In genomic region chr19:55156202-55157063, GRCh38 we compare ENCODE assay signal across 10 cellular contexts. TPM values are rescaled to one million over a fixed set of nuclear protein-coding genes. Genes with fewer than 3 reads are reported as not detected.
DNase-seq lines count a peak whose midpoint lies in the region; ATAC-seq and TF ChIP-seq lines count a peak whose summit lies in the region.
"Had no signal": no experiment of that assay in that cellular context is flagged by ENCODE, and none has a peak within 500 bp of the region (broad histone marks: within the 10 kb centered on the region; RNA-seq: fewer than 3 reads in every experiment).

No MANE protein-coding gene starts in this region.

- peaks cover 0 to 7% (median 0%) of the 10 kb centered on the region in 11 donors for H3K9me3 ChIP-seq in heart right ventricle
- no peaks in the 10 kb centered on the region for H3K9me3 ChIP-seq in smooth muscle cell (replicated peaks; ENCODE audit: low read depth)

- H3K4me3 ChIP-seq in heart right ventricle (peak overlapping the region; percentile 26 to 78 (median 64)), smooth muscle cell (peak overlapping the region; percentile 37)

- H3K9me3 Mint-ChIP-seq in activated CD8-positive, alpha-beta T cell treated with anti-CD3 and anti-CD28 coated beads for 36 hours = peaks cover 8% of the 10 kb centered on the region

- no peak for TF ChIP-seq CTCF in activated CD8-positive, alpha-beta T cell treated with anti-CD3 and anti-CD28 coated beads for 36 hours (IDR thresholded peaks at IDR 0.05)
- no peak for TF ChIP-seq CTCF in heart right ventricle (IDR thresholded peaks at IDR 0.05)
- TF ChIP-seq CTCF in smooth muscle cell (IDR thresholded peaks at IDR 0.05; ENCODE audit: borderline replicate concordance, insufficient read depth, poor library complexity, severe bottlenecking) = no peak
- no peak for TF ChIP-seq CTCF in omental fat pad (IDR thresholded peaks at IDR 0.05)

- peaks cover 0 to 48% (median 15%) of the 10 kb centered on the region in 9 donors for H3K4me1 ChIP-seq in heart right ventricle
- no peaks in the 10 kb centered on the region for H3K4me1 ChIP-seq in smooth muscle cell (ENCODE audit: low read depth)

- peaks cover 0 to 49% (median 32%) of the 10 kb centered on the region in 7 donors for H3K27me3 ChIP-seq in heart right ventricle
- peaks cover 19% of the 10 kb centered on the region for H3K27me3 ChIP-seq in smooth muscle cell (ENCODE audit: low read depth)

- peaks cover 0 to 56% (median 0%) of the 10 kb centered on the region in 9 donors for H3K36me3 ChIP-seq in heart right ventricle
- no peaks in the 10 kb centered on the region for H3K36me3 ChIP-seq in smooth muscle cell (ENCODE audit: low read depth)

- H3K79me2 ChIP-seq in smooth muscle cell (ENCODE audit: low read depth) = no peaks in the 10 kb centered on the region

- H2AFZ ChIP-seq in smooth muscle cell (ENCODE audit: low read depth) = no peak overlapping the region

- H3K36me3 Mint-ChIP-seq in activated CD8-positive, alpha-beta T cell treated with anti-CD3 and anti-CD28 coated beads for 36 hours (ENCODE audit: low read depth) = no peaks in the 10 kb centered on the region

- DNase-seq in ELF-1 (ENCODE audit: low read depth, low spot score) (peak; percentile 97), NCI-H1417 treated with DMSO at 0.1 percent for 48 hours (lab: John Stamatoyannopoulos, UW) (peak; percentile 56), heart right ventricle (peak; percentile 69 to 70), smooth muscle cell (lab: John Stamatoyannopoulos, UW; ENCODE audit: unreplicated experiment) (no peak), OCI-M1 (lab: John Stamatoyannopoulos, UW) (no peak), omental fat pad (ENCODE audit: low spot score) (no peak), ureter (ENCODE audit: low spot score) (no peak)
- peak; percentile 62 for DNase-seq in activated CD8-positive, alpha-beta T cell treated with anti-CD3 and anti-CD28 coated beads for 36 hours

- no peaks in the 10 kb centered on the region for H4K20me1 ChIP-seq in smooth muscle cell (ENCODE audit: low read depth)

- H3K4me3 Mint-ChIP-seq in activated CD8-positive, alpha-beta T cell treated with anti-CD3 and anti-CD28 coated beads for 36 hours = no peak overlapping the region
- H3K4me3 Mint-ChIP-seq: stimulated activated naive CD8-positive, alpha-beta T cell treated with anti-CD3 and anti-CD28 coated beads, Interleukin-15, Interleukin-2, amounts not matched to agents 100 ng/mL and 50 ng/mL, for 24 hours had no signal

- 2 to 4% methylated on average over 52 of the region's 52 CpGs for WGBS in heart right ventricle, 2 donors
- WGBS in smooth muscle cell (ENCODE audit: low lambda C conversion rate) = 11% methylated on average over 39 of the region's 52 CpGs

- H3K4me1 Mint-ChIP-seq in activated CD8-positive, alpha-beta T cell treated with anti-CD3 and anti-CD28 coated beads for 36 hours (ENCODE audit: low read depth) = peaks cover 24% of the 10 kb centered on the region

- POLR2A ChIA-PET in activated CD8-positive, alpha-beta T cell treated with anti-CD3 and anti-CD28 coated beads for 36 hours (lab: Charles Lee) = no interaction called here

- H3K27ac ChIP-seq in heart right ventricle (peak overlapping the region in 9 of 10 donors; percentile 77 to 100 (median 95)), smooth muscle cell (ENCODE audit: low read depth) (no peak overlapping the region)

- no peak overlapping the region for H3K9ac ChIP-seq in smooth muscle cell (ENCODE audit: low read depth)

- peaks cover 41% of the 10 kb centered on the region for H3K27me3 Mint-ChIP-seq in activated CD8-positive, alpha-beta T cell treated with anti-CD3 and anti-CD28 coated beads for 36 hours

- CTCF ChIA-PET in activated CD8-positive, alpha-beta T cell treated with anti-CD3 and anti-CD28 coated beads for 36 hours (lab: Charles Lee) = no interaction called here

- no peaks in the 10 kb centered on the region for H3F3A ChIP-seq in smooth muscle cell (ENCODE audit: low read depth)

- ATAC-seq in activated CD8-positive, alpha-beta T cell treated with anti-CD3 and anti-CD28 coated beads for 36 hours = peak; percentile 29
- peak in 7 of 8 donors; percentile 23 to 67 (median 48) for ATAC-seq in heart right ventricle
- ATAC-seq in omental fat pad (ENCODE audit: low FRiP score) = no peak

- H3K4me2 ChIP-seq in smooth muscle cell = peak overlapping the region; percentile 80

- no peak overlapping the region for H3K27ac Mint-ChIP-seq in activated CD8-positive, alpha-beta T cell treated with anti-CD3 and anti-CD28 coated beads for 36 hours
- H3K27ac Mint-ChIP-seq: stimulated activated naive CD8-positive, alpha-beta T cell treated with anti-CD3 and anti-CD28 coated beads, Interleukin-15, Interleukin-2, amounts not matched to agents 100 ng/mL and 50 ng/mL, for 24 hours had no signal

- intact Hi-C loops in activated CD8-positive, alpha-beta T cell treated with anti-CD3 and anti-CD28 coated beads for 36 hours (cut with micrococcal nuclease) = no loop called here
- intact Hi-C loops in heart right ventricle (cut with DNase I) = no loop called here

RNA-seq across cellular contexts. Expression of gene TNNI3, which starts 1.1 kb away (rescaled TPM):
- total RNA-seq in activated CD8-positive, alpha-beta T cell treated with anti-CD3 and anti-CD28 coated beads for 36 hours = not detected
- over 10,000 TPM in 4 of 10 donors, 1,000 to 10,000 TPM in 6; 3,000 to 12,900 (median 9,464) TPM for total RNA-seq in heart right ventricle
- polyA plus RNA-seq in heart right ventricle = over 10,000 TPM in 1 of 2 donors, 1,000 to 10,000 TPM in 1; 4,629 to 45,177 TPM
- total RNA-seq in smooth muscle cell = not detected in 2 replicates
- 1.8 and 3.0 TPM in 2 replicates for polyA plus RNA-seq in smooth muscle cell
- not detected for total RNA-seq in omental fat pad
- not detected for total RNA-seq in ureter
- total RNA-seq: dermis microvascular lymphatic vessel endothelial cell had no signal

RNA-seq across cellular contexts. Expression of gene TNNT1, which starts 7.4 kb away (rescaled TPM):
- not detected for total RNA-seq in activated CD8-positive, alpha-beta T cell treated with anti-CD3 and anti-CD28 coated beads for 36 hours
- total RNA-seq in heart right ventricle = 100 to 1,000 TPM in 5 of 10 donors, 10 to 100 TPM in 5; 19.7 to 234 (median 97.1) TPM
- 100 to 1,000 TPM in 1 of 2 donors, 10 to 100 TPM in 1; 32.3 to 721 TPM for polyA plus RNA-seq in heart right ventricle
- 24.9 and 27.1 TPM in 2 replicates for total RNA-seq in smooth muscle cell
- polyA plus RNA-seq in smooth muscle cell = 24.5 and 54.0 TPM in 2 replicates
- total RNA-seq in omental fat pad = 1 to 10 TPM in 3 of 4 donors, not detected in 1; 1.9 to 7.2 (median 4.3) TPM
- 0.89 TPM for total RNA-seq in ureter

RNA-seq across cellular contexts. Expression of gene DNAAF3, which starts 10.0 kb away (rescaled TPM):
- not detected for total RNA-seq in activated CD8-positive, alpha-beta T cell treated with anti-CD3 and anti-CD28 coated beads for 36 hours
- total RNA-seq in heart right ventricle = 1 to 10 TPM in 8 of 10 donors, under 1 TPM in 2; 0.37 to 3.9 (median 2.4) TPM
- 1 to 10 TPM; 1.2 to 5.9 TPM for polyA plus RNA-seq in heart right ventricle
- total RNA-seq in smooth muscle cell = 0.76 and 1.3 TPM in 2 replicates
- polyA plus RNA-seq in smooth muscle cell = 0.97 and 1.4 TPM in 2 replicates
- total RNA-seq in omental fat pad = under 1 TPM in 2 of 4 donors, not detected in 2; 0.65 to 0.69 TPM
- 1.6 TPM for total RNA-seq in ureter

RNA-seq across cellular contexts. Expression of gene SYT5, which starts 23.7 kb away (rescaled TPM):
- not detected for total RNA-seq in activated CD8-positive, alpha-beta T cell treated with anti-CD3 and anti-CD28 coated beads for 36 hours
- total RNA-seq in heart right ventricle (1 to 10 TPM in 1 of 10 donors, not detected in 9; 1.1 TPM), smooth muscle cell (not detected in 2 replicates), omental fat pad (under 1 TPM in 1 of 4 donors, not detected in 3; 0.28 TPM), ureter (not detected)
- polyA plus RNA-seq in heart right ventricle (under 1 TPM in 1 of 2 donors, not detected in 1; under 0.01 TPM), smooth muscle cell (0.17 TPM in 1 of 2 replicates, not detected in the other)

RNA-seq across cellular contexts. Expression of gene PPP1R12C, which starts 39.0 kb away (rescaled TPM):
- 10 to 100 TPM; 55.4 to 55.8 TPM for total RNA-seq in activated CD8-positive, alpha-beta T cell treated with anti-CD3 and anti-CD28 coated beads for 36 hours
- total RNA-seq in heart right ventricle = 100 to 1,000 TPM; 134 to 242 (median 193) TPM
- polyA plus RNA-seq in heart right ventricle = 100 to 1,000 TPM; 223 to 283 TPM
- total RNA-seq in smooth muscle cell = 16.8 and 30.5 TPM in 2 replicates
- 26.1 and 32.1 TPM in 2 replicates for polyA plus RNA-seq in smooth muscle cell
- 100 to 1,000 TPM in 2 of 4 donors, 10 to 100 TPM in 2; 59.9 to 127 (median 107) TPM for total RNA-seq in omental fat pad
- total RNA-seq in ureter = 183 TPM

Comparison
In these comparisons a context has a peak if more than half of its experiments do, and no peak if none do; other contexts are left out.
1. DNase-seq: peak in ELF-1 (single experiment), NCI-H1417 treated with DMSO at 0.1 percent for 48 hours (single experiment), activated CD8-positive, alpha-beta T cell treated with anti-CD3 and anti-CD28 coated beads for 36 hours (single experiment) and heart right ventricle (2 of 2); none in smooth muscle cell (single experiment), OCI-M1 (single experiment), omental fat pad (single experiment) and ureter (single experiment).
2. RNA of gene TNNI3, which starts 1.1 kb away (total RNA-seq): 3,000 to 12,900 TPM in heart right ventricle; not detected in ureter (single experiment), not detected in activated CD8-positive, alpha-beta T cell treated with anti-CD3 and anti-CD28 coated beads for 36 hours, not detected in smooth muscle cell and not detected in omental fat pad; every median in the first group is over 1,000 times any median in the second.